Comparison of ENCODE assay signal across 16 cellular contexts in the genomic region with DNA sequence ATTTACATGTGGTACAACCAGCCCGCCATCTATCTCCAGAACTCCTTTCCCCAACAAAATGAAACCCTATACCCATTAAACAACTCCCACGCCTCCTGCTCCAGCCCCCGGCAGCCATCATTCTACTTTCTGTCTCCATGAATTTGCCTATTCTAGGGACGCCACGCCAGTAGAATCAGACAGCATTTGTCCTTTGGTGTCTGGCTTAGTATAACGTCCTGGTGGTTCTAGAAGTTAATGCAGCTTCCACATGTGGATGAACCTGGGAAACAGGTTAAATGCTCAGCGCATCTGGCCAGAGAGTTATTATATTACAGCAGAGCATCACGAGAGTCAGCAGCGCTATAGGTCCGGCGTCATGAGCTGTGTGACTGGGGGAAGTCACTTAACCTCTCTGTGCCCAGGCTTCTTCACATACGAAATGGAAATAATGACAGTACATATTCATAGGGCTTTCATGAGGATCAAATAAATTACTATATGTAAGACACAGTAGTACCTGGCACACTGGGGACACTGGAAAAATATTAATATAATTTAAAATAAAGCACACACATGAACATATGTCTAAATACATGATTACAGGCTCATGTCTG.
DNase-seq lines count a peak whose midpoint lies in the region; ATAC-seq and TF ChIP-seq lines count a peak whose summit lies in the region.
"Had no signal": no experiment of that assay in that cellular context is flagged by ENCODE, and none has a peak within 500 bp of the region (broad histone marks: within the 10 kb centered on the region; RNA-seq: fewer than 3 reads in every experiment).

No MANE protein-coding gene starts in this region.

- H2BK15ac ChIP-seq in mesendoderm (replicated peaks; ENCODE audit: low read depth), result no peak overlapping the region

- no peaks in the 10 kb centered on the region for H3K79me1 ChIP-seq in mesendoderm (ENCODE audit: low read length)

- peaks cover 24% of the 10 kb centered on the region for H3K36me3 Mint-ChIP-seq in activated T-cell treated with anti-CD3 and anti-CD28 coated beads, Interleukin-2, amount 50 U/mL, for 24 hours (ENCODE audit: low read depth)
- peaks cover 35% of the 10 kb centered on the region for H3K36me3 Mint-ChIP-seq in activated T-helper 2 cell treated with anti-CD3 and anti-CD28 coated beads, Interferon-gamma antibody, Interleukin-2, Interleukin-4, amounts not matched to agents 10 μg/mL and 5 μg/mL and 100 μg/mL, durations not matched to agents 14 hours and 24 hours and 36 hours (ENCODE audit: low read depth)
- H3K36me3 Mint-ChIP-seq: CD14-positive monocyte had no signal

- H3K4me1 ChIP-seq in mesendoderm (ENCODE audit: control insufficient read depth, low read depth, low read length), result no peaks in the 10 kb centered on the region
- H3K4me1 ChIP-seq: adrenal gland, uterus had no signal

- no peak overlapping the region for H3K4ac ChIP-seq in mesendoderm (ENCODE audit: low read depth, low read length)

- H3K9me3 Mint-ChIP-seq in activated T-cell treated with anti-CD3 and anti-CD28 coated beads, Interleukin-2, amount 50 U/mL, for 24 hours, result peaks cover 5% of the 10 kb centered on the region
- peaks cover 18% of the 10 kb centered on the region for H3K9me3 Mint-ChIP-seq in activated T-helper 2 cell treated with anti-CD3 and anti-CD28 coated beads, Interferon-gamma antibody, Interleukin-2, Interleukin-4, amounts not matched to agents 10 μg/mL and 5 μg/mL and 100 μg/mL, durations not matched to agents 14 hours and 24 hours and 36 hours
- H3K9me3 Mint-ChIP-seq: CD14-positive monocyte had no signal

- H3K27me3 Mint-ChIP-seq in activated T-cell treated with anti-CD3 and anti-CD28 coated beads, Interleukin-2, amount 50 U/mL, for 24 hours, result no peaks in the 10 kb centered on the region
- no peaks in the 10 kb centered on the region for H3K27me3 Mint-ChIP-seq in activated T-helper 2 cell treated with anti-CD3 and anti-CD28 coated beads, Interferon-gamma antibody, Interleukin-2, Interleukin-4, amounts not matched to agents 10 μg/mL and 5 μg/mL and 100 μg/mL, durations not matched to agents 14 hours and 24 hours and 36 hours (ENCODE audit: low read depth)

- no peaks in the 10 kb centered on the region for H3K79me2 ChIP-seq in mesendoderm (ENCODE audit: control insufficient read depth, insufficient read depth, low read length)

- H3K56ac ChIP-seq in mesendoderm (ENCODE audit: low read length), result no peak overlapping the region

- H3K4me2 ChIP-seq in mesendoderm (ENCODE audit: low read length), result no peak overlapping the region

- intact Hi-C loops in activated T-helper 2 cell treated with anti-CD3 and anti-CD28 coated beads, Interferon-gamma antibody, Interleukin-2, Interleukin-4, amounts not matched to agents 10 μg/mL and 5 μg/mL and 100 μg/mL, durations not matched to agents 14 hours and 24 hours and 36 hours (cut with micrococcal nuclease), result no loop called here

- H2AK5ac ChIP-seq in mesendoderm (ENCODE audit: low read length), result no peak overlapping the region

- H3K27ac ChIP-seq in mesendoderm (ENCODE audit: low read depth, low read length), result no peak overlapping the region
- H3K27ac ChIP-seq: adrenal gland, lower lobe of right lung, uterus had no signal

- no peaks in the 10 kb centered on the region for H3K27me3 ChIP-seq in mesendoderm (ENCODE audit: insufficient read depth, low read length, poor library complexity)
- H3K27me3 ChIP-seq: adrenal gland, uterus had no signal

- H2BK120ac ChIP-seq in mesendoderm (ENCODE audit: low read depth, low read length), result no peak overlapping the region

- no peak for ATAC-seq in HG03460 (IDR thresholded peaks at IDR 0.05; ENCODE audit: unreplicated experiment)
- ATAC-seq: lower lobe of right lung had no signal

- H4K5ac ChIP-seq in mesendoderm (ENCODE audit: low read length), result no peak overlapping the region

- no peak overlapping the region for H3K9ac ChIP-seq in mesendoderm (ENCODE audit: low read length)

- no peak overlapping the region for H2BK5ac ChIP-seq in mesendoderm (ENCODE audit: low read length)

- no peaks in the 10 kb centered on the region for H3K36me3 ChIP-seq in mesendoderm (ENCODE audit: control insufficient read depth, insufficient read depth, low read length)
- H3K36me3 ChIP-seq: adrenal gland, lower lobe of right lung, uterus had no signal

- no peak overlapping the region for H3K18ac ChIP-seq in mesendoderm (ENCODE audit: low read length)

- no peak overlapping the region for H3K4me3 ChIP-seq in mesendoderm (ENCODE audit: low read length)
- H3K4me3 ChIP-seq: adrenal gland, lower lobe of right lung, uterus had no signal

- peaks cover 50% of the 10 kb centered on the region for H3K4me1 Mint-ChIP-seq in activated T-cell treated with anti-CD3 and anti-CD28 coated beads, Interleukin-2, amount 50 U/mL, for 24 hours (ENCODE audit: low read depth)
- peaks cover 44% of the 10 kb centered on the region for H3K4me1 Mint-ChIP-seq in activated T-helper 2 cell treated with anti-CD3 and anti-CD28 coated beads, Interferon-gamma antibody, Interleukin-2, Interleukin-4, amounts not matched to agents 10 μg/mL and 5 μg/mL and 100 μg/mL, durations not matched to agents 14 hours and 24 hours and 36 hours (ENCODE audit: low read depth)

- no peak overlapping the region for H4K8ac ChIP-seq in mesendoderm (ENCODE audit: low read depth, low read length)

- peak; percentile 12 for TF ChIP-seq CTCF in GM12873 (IDR thresholded peaks at IDR 0.05; ENCODE audit: insufficient read depth, low read depth, low read length, missing control alignments)

- H3K27ac Mint-ChIP-seq in activated T-cell treated with anti-CD3 and anti-CD28 coated beads, Interleukin-2, amount 50 U/mL, for 24 hours, result peak overlapping the region; percentile 66
- peak overlapping the region; percentile 96 for H3K27ac Mint-ChIP-seq in activated T-helper 2 cell treated with anti-CD3 and anti-CD28 coated beads, Interferon-gamma antibody, Interleukin-2, Interleukin-4, amounts not matched to agents 10 μg/mL and 5 μg/mL and 100 μg/mL, durations not matched to agents 14 hours and 24 hours and 36 hours

- H3K23ac ChIP-seq in mesendoderm (ENCODE audit: low read length), result no peak overlapping the region

- H3K4me3 Mint-ChIP-seq in activated T-cell treated with anti-CD3 and anti-CD28 coated beads, Interleukin-2, amount 50 U/mL, for 24 hours, result no peak overlapping the region
- H3K4me3 Mint-ChIP-seq in activated T-helper 2 cell treated with anti-CD3 and anti-CD28 coated beads, Interferon-gamma antibody, Interleukin-2, Interleukin-4, amounts not matched to agents 10 μg/mL and 5 μg/mL and 100 μg/mL, durations not matched to agents 14 hours and 24 hours and 36 hours (ENCODE audit: low read depth), result peak overlapping the region; percentile 59
- H3K4me3 Mint-ChIP-seq: CD14-positive monocyte had no signal

- no CpG with 5 or more reads among the region's 12 CpGs for WGBS in mesendoderm (ENCODE audit: extremely low coverage, insufficient coverage, low lambda C conversion rate)

- DNase-seq in activated T-cell treated with anti-CD3 and anti-CD28 coated beads, Interleukin-2, amount 50 U/mL, for 24 hours, result no peak
- DNase-seq in activated T-cell treated with anti-CD3 and anti-CD28 coated beads for 4 hours (no peak), mesendoderm (peak; percentile 13), HPDE6-E6E7 (ENCODE audit: extremely low spot score) (no peak), NCI-H510A treated with DMSO at 0.1 percent for 48 hours (lab: John Stamatoyannopoulos, UW) (no peak)
- no peak for DNase-seq in activated T-helper 2 cell treated with anti-CD3 and anti-CD28 coated beads, Interferon-gamma antibody, Interleukin-2, Interleukin-4, amounts not matched to agents 10 μg/mL and 5 μg/mL and 100 μg/mL, durations not matched to agents 14 hours and 24 hours and 36 hours (ENCODE audit: low spot score)
- DNase-seq: adrenal gland, GOT3, IMR-90, lower lobe of right lung, NCI-H187, NCI-H446 treated with DMSO at 0.1 percent for 48 hours, uterus had no signal
